ENCODE assay signal across 8 cellular contexts in genomic region chr1:204350857-204351573, GRCh38. TPM values are rescaled to one million over a fixed set of nuclear protein-coding genes. Genes with fewer than 3 reads are reported as not detected.
DNase-seq lines count a peak whose midpoint lies in the region; ATAC-seq and TF ChIP-seq lines count a peak whose summit lies in the region.

No MANE protein-coding gene starts in this region.

- H3K9ac ChIP-seq in H9 (ENCODE audit: extremely low read depth, insufficient read length, low read length) = no peak overlapping the region

- no peaks in the 10 kb centered on the region for H3K23me2 ChIP-seq in H9 (ENCODE audit: insufficient read length, low read depth, low read length, poor library complexity, severe bottlenecking)

- no peak overlapping the region for H3K14ac ChIP-seq in H9 (ENCODE audit: insufficient read depth, low read length)

- no peak overlapping the region for H3K18ac ChIP-seq in H9 (ENCODE audit: insufficient read length, low read depth, low read length)

- ATAC-seq in heart left ventricle (peak in 3 of 4 donors; percentile 36 to 65 (median 62)), GM18519 (IDR thresholded peaks at IDR 0.05; ENCODE audit: low FRiP score, unreplicated experiment) (no peak), HG02870 (IDR thresholded peaks at IDR 0.05; ENCODE audit: unreplicated experiment) (no peak), HG02763 (IDR thresholded peaks at IDR 0.05; ENCODE audit: unreplicated experiment) (no peak)

- H2BK15ac ChIP-seq in H9 (ENCODE audit: low read depth, low read length) = no peak overlapping the region

- H3K79me1 ChIP-seq in H9 (ENCODE audit: insufficient read depth, low read depth, low read length, poor library complexity, severe bottlenecking) = no peaks in the 10 kb centered on the region

- H3K27ac ChIP-seq in H9 (ENCODE audit: insufficient read length, low read depth, low read length) = peak overlapping the region; percentile 33
- H3K27ac ChIP-seq in SJCRH30 = no peak overlapping the region
- H3K27ac ChIP-seq in heart left ventricle = peak overlapping the region in 6 of 12 donors; percentile 30 to 72 (median 42)

- TF ChIP-seq CTCF in H9 (conservative IDR thresholded peaks at IDR 0.05) (no peak), heart left ventricle (IDR thresholded peaks at IDR 0.05) (no peak)

- H4K8ac ChIP-seq in H9 (replicated peaks; ENCODE audit: insufficient read length, low read depth, low read length) = no peak overlapping the region

- peak overlapping the region; percentile 87 for H3K56ac ChIP-seq in H9 (ENCODE audit: insufficient read length, low read depth, low read length)

- H3K9me3 ChIP-seq in H9 (ENCODE audit: control insufficient read depth, low read depth, low read length) (no peaks in the 10 kb centered on the region), SJCRH30 (replicated peaks) (no peaks in the 10 kb centered on the region), heart left ventricle (no peaks in the 10 kb centered on the region)

- H3K4me3 ChIP-seq in SJCRH30 (no peak overlapping the region; the same call in 1 of the 2 replicates), heart left ventricle (peak overlapping the region in 3 of 12 donors; percentile 4 to 37 (median 36))

- peak overlapping the region in 2 of 3 experiments; percentile 66 to 82; a peak in 3 of 7 replicates for H3K27ac Mint-ChIP-seq in H9

- no peak overlapping the region for H2BK120ac ChIP-seq in H9 (ENCODE audit: low read depth, low read length, poor library complexity, severe bottlenecking)

- H2BK12ac ChIP-seq in H9 (ENCODE audit: insufficient read length, low read depth, low read length) = no peak overlapping the region

- TF ChIP-seq POLR2A in heart left ventricle (IDR thresholded peaks at IDR 0.05) = no peak

- H3K4me2 ChIP-seq in H9 (ENCODE audit: insufficient read depth, insufficient read length, low read length) = peak overlapping the region; percentile 24

- H4K20me1 ChIP-seq in H9 (ENCODE audit: control insufficient read depth, insufficient read depth, insufficient read length) = peaks cover 5% of the 10 kb centered on the region

- WGBS in H9 (ENCODE audit: extremely low coverage, insufficient read length, low lambda C conversion rate) = no CpG with 5 or more reads among the region's 20 CpGs
- WGBS in heart left ventricle, 4 donors = 43 to 60% (median 48%) methylated on average over 17 to 20 of the region's 20 CpGs

- H3K36me3 Mint-ChIP-seq in H9 (ENCODE audit: insufficient read depth in 1 of 3, low read depth in 3 of 3) = no peaks in the 10 kb centered on the region

- H4K5ac ChIP-seq in H9 (ENCODE audit: insufficient read length, low read depth, low read length) = no peak overlapping the region

- H2AK5ac ChIP-seq in H9 (ENCODE audit: insufficient read length, low read length) = no peak overlapping the region

- H3K79me2 ChIP-seq in H9 (ENCODE audit: insufficient read depth, low read length) = no peaks in the 10 kb centered on the region

- no peaks in the 10 kb centered on the region; the same call in 1 of the 2 replicates for H3K27me3 Mint-ChIP-seq in H9 (ENCODE audit: low read depth)

- H3K27me3 ChIP-seq in H9 (ENCODE audit: insufficient read depth, low read length) (no peaks in the 10 kb centered on the region), SJCRH30 (no peaks in the 10 kb centered on the region), heart left ventricle (peaks cover 0 to 3% (median 0%) of the 10 kb centered on the region in 9 donors)

- intact Hi-C loops in heart left ventricle (cut with DNase I) = no loop called here
- intact Hi-C loops in posterior cingulate gyrus (cut with DNase I) = loop anchor here (10.0 kb wide), 1 partner anchor 46 kb away; no protein-coding TSS in a partner anchor

- H3K9me3 Mint-ChIP-seq in H9 = no peaks in the 10 kb centered on the region; a peak in 1 of 5 replicates

- no peak overlapping the region for H4K91ac ChIP-seq in H9 (ENCODE audit: insufficient read length, low read depth, low read length)

- H2BK5ac ChIP-seq in H9 (ENCODE audit: insufficient read length, low read length) = no peak overlapping the region

- no peak overlapping the region for H2BK20ac ChIP-seq in H9 (ENCODE audit: low read depth, low read length, poor library complexity, severe bottlenecking)

- no peak overlapping the region for H3K4ac ChIP-seq in H9 (ENCODE audit: low read depth, low read length)

- H3K23ac ChIP-seq in H9 (ENCODE audit: insufficient read length, low read depth, low read length) = no peak overlapping the region

- H3T11ph ChIP-seq in H9 (ENCODE audit: low read length) = no peak overlapping the region

- H3K4me1 ChIP-seq in H9 (ENCODE audit: insufficient read depth, low read length) = 0 out of 2 replicates have a peak, but pooled peaks cover 2% of the 10 kb centered on the region
- peaks cover 29% of the 10 kb centered on the region for H3K4me1 ChIP-seq in SJCRH30
- peaks cover 0 to 37% (median 25%) of the 10 kb centered on the region in 12 donors for H3K4me1 ChIP-seq in heart left ventricle

- no peak overlapping the region for H2AFZ ChIP-seq in H9 (ENCODE audit: low read length)

- DNase-seq in H9 (peak; percentile 95), SJCRH30 (peak; percentile 90 to 92), heart left ventricle (peak; percentile 64 to 82 (median 74)), posterior cingulate gyrus (peak; percentile 85 to 99 (median 94)), SIG-M5 (lab: John Stamatoyannopoulos, UW) (no peak)

- H3K36me3 ChIP-seq in SJCRH30 (no peaks in the 10 kb centered on the region), heart left ventricle (no peaks in the 10 kb centered on the region)

- peaks cover 12 to 22% of the 10 kb centered on the region in 2 experiments for H3K4me1 Mint-ChIP-seq in H9

- H3K4me3 Mint-ChIP-seq in H9 = peak overlapping the region; percentile 31 to 68; a peak in 4 of 5 replicates

RNA-seq across cellular contexts. Expression of gene PLEKHA6, which starts 8.7 kb away (rescaled TPM):
- 1.6 and 2.1 TPM in 2 replicates for total RNA-seq in H9 (2021)
- total RNA-seq in SJCRH30 (2014; rRNA removed; shearing (Covaris generic)) = 1.2 and 1.5 TPM in 2 replicates
- 10 to 100 TPM in 7 of 9 donors, 1 to 10 TPM in 2; 9.1 to 33.2 (median 20.1) TPM for total RNA-seq in heart left ventricle
- polyA plus RNA-seq in heart left ventricle = 10 to 100 TPM in 1 of 2 donors, 1 to 10 TPM in 1; 5.2 to 12.8 TPM

Comparison
In these comparisons a context has a peak if more than half of its experiments do, and no peak if none do; other contexts are left out.
1. ATAC-seq: peak in heart left ventricle (3 of 4); none in GM18519 (single experiment), HG02870 (single experiment) and HG02763 (single experiment).